ENCODE assay signal across 28 cellular contexts in the genomic region with DNA sequence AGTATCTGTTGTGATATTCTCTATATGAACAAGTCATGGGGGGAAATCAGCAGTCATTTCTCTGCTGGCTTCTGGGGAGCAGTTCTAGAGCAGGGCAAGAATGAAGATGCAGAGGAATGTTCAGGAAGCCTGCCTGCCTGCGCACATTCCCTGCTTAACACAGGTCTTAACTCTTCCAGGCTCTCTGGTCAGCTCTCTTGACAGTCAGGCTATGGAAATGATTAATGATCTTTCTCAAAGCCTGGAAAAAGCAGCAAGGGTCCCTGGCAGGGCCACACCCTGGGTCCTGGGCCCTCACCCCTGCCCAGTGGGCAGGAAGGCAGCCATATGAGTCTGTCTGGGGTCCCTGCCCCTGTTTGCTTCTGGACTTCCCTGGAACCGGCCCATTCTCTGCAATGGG. TPM values are rescaled to one million over a fixed set of nuclear protein-coding genes. Genes with fewer than 3 reads are reported as not detected.
A peak's percentile ranks its signal among the peaks of the same experiment; 100 is the strongest.
DNase-seq lines count a peak whose midpoint lies in the region; ATAC-seq, FAIRE-seq and TF ChIP-seq lines count a peak whose summit lies in the region.
"Had no signal": no experiment of that assay in that cellular context is flagged by ENCODE, and none has a peak within 500 bp of the region (broad histone marks: within the 10 kb centered on the region; RNA-seq: fewer than 3 reads in every experiment).

No MANE protein-coding gene starts in this region.

- H3K36me3 ChIP-seq in CD4-positive, CD25-positive, alpha-beta regulatory T cell (ENCODE audit: control insufficient read depth, insufficient read depth, low read length), result peaks cover 83% of the 10 kb centered on the region
- H3K36me3 ChIP-seq in K562 (ENCODE audit: control insufficient read depth, insufficient read depth, low read length) (no peaks in the 10 kb centered on the region), SJCRH30 (no peaks in the 10 kb centered on the region; the same call in 1 of the 2 replicates)
- H3K36me3 ChIP-seq: adrenal gland, brain microvascular endothelial cell had no signal

- no peaks in the 10 kb centered on the region for H3K27me3 ChIP-seq in CD4-positive, CD25-positive, alpha-beta regulatory T cell (ENCODE audit: control insufficient read depth, insufficient read depth, low read length)
- H3K27me3 ChIP-seq in K562 (ENCODE audit: control insufficient read depth in 2 of 2, insufficient read depth in 2 of 2, low read length in 2 of 2) (no peaks in the 10 kb centered on the region), SJCRH30 (no peaks in the 10 kb centered on the region)
- H3K27me3 ChIP-seq: adrenal gland, brain microvascular endothelial cell, MG63 had no signal

- H3K4me3 ChIP-seq in CD4-positive, CD25-positive, alpha-beta regulatory T cell (ENCODE audit: low read depth, low read length), result no peak overlapping the region
- H3K4me3 ChIP-seq in K562 (no peak overlapping the region), SJCRH30 (no peak overlapping the region)
- H3K4me3 ChIP-seq: adrenal gland, lower lobe of right lung, MG63, mucosa of descending colon had no signal

- TF ChIP-seq POLR2A in K562 (conservative IDR thresholded peaks at IDR 0.05), result no peak

- in situ Hi-C loops in K562 (cut with MboI), result no loop called here

- DNase-seq in CD4-positive, CD25-positive, alpha-beta regulatory T cell, result no peak
- peak; percentile 37 for DNase-seq in ELF-1 (ENCODE audit: low read depth, low spot score)
- DNase-seq in K562 (ENCODE audit: extremely low read depth in 1 of 4, low spot score in 3 of 4), result no peak
- no peak for DNase-seq in neural crest cell (ENCODE audit: low read depth, low spot score)
- DNase-seq in SJCRH30, result no peak
- DNase-seq in GOT3 (lab: John Stamatoyannopoulos, UW), result no peak
- DNase-seq: activated CD4-positive, alpha-beta T cell treated with anti-CD3 and anti-CD28 coated beads, Interleukin-2, amount 50 U/mL, for 4 hours; activated gamma-delta T cell treated with Interleukin-2 at 50 U/mL for 16 hours; activated T-cell treated with anti-CD3 and anti-CD28 coated beads for 4 hours; adrenal gland; brain microvascular endothelial cell; effector CD8-positive, alpha-beta T cell; KG1; lower lobe of right lung; MG63; mucosa of descending colon; NCI-H1417 treated with DMSO at 0.1 percent for 48 hours; NCI-H2081 treated with DMSO at 0.1 percent for 48 hours; NCI-H226; right cardiac atrium; stimulated activated CD4-positive, alpha-beta T cell treated with anti-CD3 and anti-CD28 coated beads, Interleukin-4, amount 100 ng/mL, for 1 hour had no signal

- no peak for ATAC-seq in CD4-positive, CD25-positive, alpha-beta regulatory T cell (ENCODE audit: low read depth in 2 of 2)
- no peak for ATAC-seq in K562
- ATAC-seq in HG03439 (IDR thresholded peaks at IDR 0.05; ENCODE audit: unreplicated experiment), result no peak
- ATAC-seq: HCT116, lower lobe of right lung, mucosa of descending colon, right cardiac atrium had no signal

- H3K36me3 Mint-ChIP-seq in CD4-positive, CD25-positive, alpha-beta regulatory T cell, result peaks cover 22% of the 10 kb centered on the region
- peaks cover 4% of the 10 kb centered on the region for H3K36me3 Mint-ChIP-seq in neural crest cell (ENCODE audit: low read depth)

- intact Hi-C loops in K562 (cut with micrococcal nuclease), result loop anchor here (2.0 kb wide), 1 partner anchor 37 kb away; no protein-coding TSS in a partner anchor

- peaks cover 27% of the 10 kb centered on the region for H4K20me1 ChIP-seq in K562 (replicated peaks; ENCODE audit: control insufficient read depth, insufficient read depth, low read length)

- H3K9me3 ChIP-seq in CD4-positive, CD25-positive, alpha-beta regulatory T cell (ENCODE audit: control insufficient read depth in 2 of 2, low read length in 2 of 2), result no peaks in the 10 kb centered on the region
- no peaks in the 10 kb centered on the region for H3K9me3 ChIP-seq in K562 (replicated peaks; ENCODE audit: control insufficient read depth, insufficient read depth, low read depth, low read length)
- no peaks in the 10 kb centered on the region for H3K9me3 ChIP-seq in SJCRH30 (replicated peaks)
- H3K9me3 ChIP-seq: adrenal gland, lower lobe of right lung, MG63, mucosa of descending colon had no signal

- no peak for TF ChIP-seq CTCF in K562 (IDR thresholded peaks at IDR 0.05 in 2 of 3, conservative IDR thresholded peaks at IDR 0.05 in 1 of 3; ENCODE audit: insufficient read depth in 2 of 3, low read depth in 1 of 3, low read length in 3 of 3)
- TF ChIP-seq CTCF in neural crest cell (conservative IDR thresholded peaks at IDR 0.05), result no peak

- H3K4me1 Mint-ChIP-seq in CD4-positive, CD25-positive, alpha-beta regulatory T cell, result peaks cover 0 to 2% (median under 1%) of the 10 kb centered on the region in 4 donors
- H3K4me1 Mint-ChIP-seq in neural crest cell, result peaks cover 71% of the 10 kb centered on the region

- H3K9me3 Mint-ChIP-seq in CD4-positive, CD25-positive, alpha-beta regulatory T cell, result no peaks in the 10 kb centered on the region
- no peaks in the 10 kb centered on the region for H3K9me3 Mint-ChIP-seq in neural crest cell
- H3K9me3 Mint-ChIP-seq: nephron had no signal

- H3K27ac ChIP-seq in CD4-positive, CD25-positive, alpha-beta regulatory T cell (ENCODE audit: insufficient read depth, low read length, poor library complexity, severe bottlenecking), result no peak overlapping the region
- H3K27ac ChIP-seq in K562 (ENCODE audit: extremely low read depth, low read depth, low read length) (no peak overlapping the region), SJCRH30 (no peak overlapping the region)
- H3K27ac ChIP-seq: adrenal gland, brain microvascular endothelial cell, lower lobe of right lung, parathyroid adenoma had no signal

- no peak overlapping the region for H2AFZ ChIP-seq in K562 (ENCODE audit: low read depth, low read length)
- H2AFZ ChIP-seq: parathyroid adenoma had no signal

- H3K4me3 Mint-ChIP-seq in CD4-positive, CD25-positive, alpha-beta regulatory T cell, result no peak overlapping the region
- peak overlapping the region; percentile 77 for H3K4me3 Mint-ChIP-seq in neural crest cell

- no peak for TF ChIP-seq EP300 in K562 (IDR thresholded peaks at IDR 0.05; ENCODE audit: low read length)

- H3K9me1 ChIP-seq in K562 (ENCODE audit: control insufficient read depth, insufficient read depth, low read length), result peaks cover 12% of the 10 kb centered on the region

- H3K4me2 ChIP-seq in K562 (ENCODE audit: insufficient read depth, low read length), result no peak overlapping the region

- no peak for FAIRE-seq in K562 (lab: Jason Lieb, UNC)
- FAIRE-seq: D721Med, GM18507, HTR-8/SVneo had no signal

- H3K4me1 ChIP-seq in CD4-positive, CD25-positive, alpha-beta regulatory T cell (ENCODE audit: control insufficient read depth, insufficient read depth, low read length, poor library complexity, severe bottlenecking), result no peaks in the 10 kb centered on the region
- H3K4me1 ChIP-seq in K562 (replicated peaks in 1 of 2; ENCODE audit: control insufficient read depth in 2 of 2, insufficient read depth in 2 of 2, low read length in 2 of 2) (peaks cover 20 to 27% of the 10 kb centered on the region in 2 experiments; a peak in 4 of 5 replicates), SJCRH30 (peaks cover 4% of the 10 kb centered on the region; the same call in 1 of the 2 replicates)

- no peak for TF ChIP-seq RAD21 in K562 (CRISPR knock-in tag; conservative IDR thresholded peaks at IDR 0.05 in 1 of 2, IDR thresholded peaks at IDR 0.05 in 1 of 2)

- BruUV-seq in K562 (replicated peaks; lab: Mats Ljungman, UMichigan), result no TSS peak

- H3K9ac ChIP-seq in K562 (ENCODE audit: insufficient read depth in 1 of 2, low read depth in 2 of 2, low read length in 2 of 2), result no peak overlapping the region
- H3K9ac ChIP-seq: parathyroid adenoma had no signal

- H3K27me3 Mint-ChIP-seq in CD4-positive, CD25-positive, alpha-beta regulatory T cell, result no peaks in the 10 kb centered on the region
- peaks cover 3% of the 10 kb centered on the region for H3K27me3 Mint-ChIP-seq in neural crest cell (ENCODE audit: low read depth)

- peak overlapping the region in 2 of 3 donors; percentile 42 to 43 for H3K27ac Mint-ChIP-seq in CD4-positive, CD25-positive, alpha-beta regulatory T cell
- H3K27ac Mint-ChIP-seq in neural crest cell (ENCODE audit: unreplicated experiment), result peak overlapping the region; percentile 95

- H3K79me2 ChIP-seq in K562 (ENCODE audit: control insufficient read depth, insufficient read depth, low read length), result no peaks in the 10 kb centered on the region
- H3K79me2 ChIP-seq: parathyroid adenoma had no signal

- POLR2A ChIA-PET in K562 (lab: Yijun Ruan, JAX), result interaction anchor here (1.2 to 1.4 kb wide), 2 partner anchors 8 to 16 kb away, joined by 4 read pairs; no protein-coding TSS in a partner anchor

- CTCF ChIA-PET in K562 (lab: Yijun Ruan, JAX; ENCODE audit: low intra/inter-chr PET ratio), result no interaction called here

- WGBS in K562 (ENCODE audit: insufficient coverage, low coverage, missing lambda C conversion rate), result 46% methylated on average over 2 of the region's 2 CpGs

RNA-seq across cellular contexts. Expression of gene CLK3, which starts 31.4 kb away (rescaled TPM):
- 289 TPM for total RNA-seq in CD4-positive, CD25-positive, alpha-beta regulatory T cell
- 10 to 100 TPM; 58.4 to 79.7 (median 75.0) TPM for polyA plus RNA-seq in CD4-positive, CD25-positive, alpha-beta regulatory T cell
- total RNA-seq in K562 (2011; cell fraction: chromatin; rRNA removed; ENCODE audit: low replicate concordance), result 131 and 268 TPM in 2 replicates
- 179 and 197 TPM in 2 replicates for total RNA-seq in K562 (2011; cell fraction: nucleolus; rRNA removed)
- total RNA-seq in K562 (2011; cell fraction: nucleoplasm; rRNA removed), result 114 and 129 TPM in 2 replicates
- total RNA-seq in K562 (2014; rRNA removed) (47.4 and 78.1 TPM in 2 replicates), K562 (2014; rRNA removed; fragmentation: Illumina TruSeq; extraction: Trizol) (23.1 and 32.5 TPM in 2 replicates), K562 (2015; rRNA removed; fragmentation: Illumina TruSeq; extraction: Trizol) (50.5 and 51.7 TPM in 2 replicates), K562 (2021) (54.8 and 55.1 TPM in 2 replicates), neural crest cell (79.2 and 88.7 TPM in 2 replicates)
- polyA plus RNA-seq in K562 (2011; rRNA removed) (63.9 and 109 TPM in 2 replicates), K562 (2014; fragmentation: Illumina TruSeq; extraction: Trizol) (78.5 and 95.2 TPM in 2 replicates), K562 (2014; fragmentation: Nextera tagmentation; extraction: Ambion mirVana) (1 to 10 TPM; 1.2 to 6.9 TPM), K562 (2014; rRNA removed) (50.0 and 53.7 TPM in 2 replicates)
- 79.8 and 80.4 TPM in 2 replicates for polyA plus RNA-seq in K562 (2011; cell fraction: cytosol; rRNA removed)
- 310 and 355 TPM in 2 replicates for polyA plus RNA-seq in K562 (2011; cell fraction: nucleus; rRNA removed)
- 59.3 and 60.5 TPM in 2 replicates for polyA plus RNA-seq in K562 (2012)
- polyA minus RNA-seq in K562 (2011; rRNA and poly(A)+ RNA removed), result 62.7 and 70.3 TPM in 2 replicates
- 42.5 and 45.8 TPM in 2 replicates for polyA minus RNA-seq in K562 (2011; cell fraction: cytosol; rRNA and poly(A)+ RNA removed)
- 134 and 165 TPM in 2 replicates for polyA minus RNA-seq in K562 (2011; cell fraction: nucleus; rRNA and poly(A)+ RNA removed)
- total RNA-seq in SJCRH30 (2014; rRNA removed; shearing (Covaris generic)), result 42.3 and 44.4 TPM in 2 replicates

RNA-seq across cellular contexts. Expression of gene ARID3B, which starts 43.2 kb away (rescaled TPM):
- total RNA-seq in CD4-positive, CD25-positive, alpha-beta regulatory T cell, result 63.5 TPM
- 10 to 100 TPM in 2 of 4 donors, 1 to 10 TPM in 2; 9.7 to 11.2 (median 10.5) TPM for polyA plus RNA-seq in CD4-positive, CD25-positive, alpha-beta regulatory T cell
- 31.5 and 48.3 TPM in 2 replicates for total RNA-seq in K562 (2011; cell fraction: chromatin; rRNA removed; ENCODE audit: low replicate concordance)
- 22.4 and 26.3 TPM in 2 replicates for total RNA-seq in K562 (2011; cell fraction: nucleolus; rRNA removed)
- 29.0 and 39.5 TPM in 2 replicates for total RNA-seq in K562 (2011; cell fraction: nucleoplasm; rRNA removed)
- total RNA-seq in K562 (2014; rRNA removed) (7.1 and 10.9 TPM in 2 replicates), K562 (2014; rRNA removed; fragmentation: Illumina TruSeq; extraction: Trizol) (4.4 and 4.8 TPM in 2 replicates), K562 (2015; rRNA removed; fragmentation: Illumina TruSeq; extraction: Trizol) (6.0 and 6.1 TPM in 2 replicates), K562 (2021) (14.8 and 15.0 TPM in 2 replicates), neural crest cell (65.3 and 66.5 TPM in 2 replicates)
- polyA plus RNA-seq in K562 (2011; rRNA removed) (11.8 and 16.4 TPM in 2 replicates), K562 (2014; fragmentation: Illumina TruSeq; extraction: Trizol) (12.4 and 14.8 TPM in 2 replicates), K562 (2014; fragmentation: Nextera tagmentation; extraction: Ambion mirVana) (under 1 TPM; 0.32 to 0.74 TPM), K562 (2014; rRNA removed) (14.1 and 15.1 TPM in 2 replicates)
- 14.6 and 18.3 TPM in 2 replicates for polyA plus RNA-seq in K562 (2011; cell fraction: cytosol; rRNA removed)
- polyA plus RNA-seq in K562 (2011; cell fraction: nucleus; rRNA removed), result 19.7 and 26.1 TPM in 2 replicates
- 11.3 and 18.8 TPM in 2 replicates for polyA plus RNA-seq in K562 (2012)
- 10.7 and 11.3 TPM in 2 replicates for polyA minus RNA-seq in K562 (2011; rRNA and poly(A)+ RNA removed)
- 11.5 and 11.8 TPM in 2 replicates for polyA minus RNA-seq in K562 (2011; cell fraction: cytosol; rRNA and poly(A)+ RNA removed)
- 10.5 and 11.4 TPM in 2 replicates for polyA minus RNA-seq in K562 (2011; cell fraction: nucleus; rRNA and poly(A)+ RNA removed)
- total RNA-seq in SJCRH30 (2014; rRNA removed; shearing (Covaris generic)), result 14.7 and 16.0 TPM in 2 replicates
